1 cellular context compared by ENCODE assay signal in the genomic region with DNA sequence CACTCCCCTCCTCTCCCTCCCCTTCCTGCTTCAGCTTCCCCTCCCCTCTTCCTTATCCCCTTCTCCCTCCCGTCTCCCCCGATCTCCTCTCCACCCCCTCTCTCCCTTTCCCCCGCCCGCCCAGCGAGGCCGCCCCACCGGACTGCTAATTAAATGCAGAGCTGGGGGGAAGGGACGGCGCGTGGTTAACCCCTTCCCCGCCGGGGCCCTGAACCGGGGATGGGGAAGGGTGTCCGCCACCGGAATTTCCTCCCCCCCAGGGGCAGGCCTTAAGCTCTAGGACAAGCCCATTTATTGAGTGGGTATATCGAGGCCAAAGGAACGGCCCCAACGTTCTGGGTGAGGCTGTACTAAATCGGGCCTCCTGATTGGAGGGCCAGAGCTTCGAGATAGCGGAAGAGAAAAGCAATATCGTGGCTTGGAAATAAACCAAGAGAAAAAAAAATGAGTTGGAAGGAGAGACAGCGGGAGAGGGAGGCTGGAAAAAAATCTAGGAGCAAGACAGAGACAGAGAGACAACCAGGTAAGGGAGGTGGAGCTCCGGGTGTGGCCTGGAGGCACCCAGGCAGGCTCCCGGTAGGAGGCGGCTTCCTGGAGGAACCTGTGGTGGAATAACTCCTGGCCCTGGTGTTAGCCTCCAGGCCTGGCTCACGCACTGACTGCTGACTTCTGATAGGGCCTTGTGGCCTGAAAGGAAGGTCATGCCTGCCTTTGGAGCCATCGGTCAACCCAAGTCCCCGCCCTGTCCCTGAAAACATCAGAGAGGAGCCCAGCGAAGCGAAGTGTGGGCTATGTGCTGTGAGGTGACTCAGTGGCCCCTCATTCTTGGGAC.
A peak's percentile ranks its signal among the peaks of the same experiment; 100 is the strongest.
TF ChIP-seq lines count a peak whose summit lies in the region.

No MANE protein-coding gene starts in this region.

TF ChIP-seq in K562, 482 proteins besides CTCF, POLR2A, EP300 and RAD21 (continued from another document and continues in another):
- TF ChIP-seq ZNF175 (CRISPR knock-in tag; IDR thresholded peaks at IDR 0.05; ENCODE audit: low read depth): peak; percentile 53; the same call in 1 of the 2 replicates
- TF ChIP-seq TEAD4 (IDR thresholded peaks at IDR 0.05; ENCODE audit: low read length): no peak; the same call in 1 of the 2 replicates
- TF ChIP-seq TEAD4 (CRISPR knock-in tag; IDR thresholded peaks at IDR 0.05; ENCODE audit: borderline replicate concordance): no peak
- no peak for TF ChIP-seq RAD51 (IDR thresholded peaks at IDR 0.05; ENCODE audit: borderline replicate concordance, low read depth)
- TF ChIP-seq MIER1 (IDR thresholded peaks at IDR 0.05; ENCODE audit: low read depth): 0 out of 2 replicates have a peak, but pooled peaks have one; percentile 40
- peak; percentile 74; the same call in 1 of the 2 replicates for TF ChIP-seq ZBTB7A (IDR thresholded peaks at IDR 0.05; ENCODE audit: borderline replicate concordance, control insufficient read depth, low read depth, low read length)
- TF ChIP-seq ILF3 (IDR thresholded peaks at IDR 0.05; ENCODE audit: borderline replicate concordance): no peak
- no peak for TF ChIP-seq PURB (CRISPR knock-in tag; IDR thresholded peaks at IDR 0.05; ENCODE audit: low read depth)
- TF ChIP-seq, protein P1, sequence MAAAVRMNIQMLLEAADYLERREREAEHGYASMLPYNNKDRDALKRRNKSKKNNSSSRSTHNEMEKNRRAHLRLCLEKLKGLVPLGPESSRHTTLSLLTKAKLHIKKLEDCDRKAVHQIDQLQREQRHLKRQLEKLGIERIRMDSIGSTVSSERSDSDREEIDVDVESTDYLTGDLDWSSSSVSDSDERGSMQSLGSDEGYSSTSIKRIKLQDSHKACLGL (CRISPR knock-in tag; IDR thresholded peaks at IDR 0.05; ENCODE audit: borderline replicate concordance, poor library complexity, severe bottlenecking): no peak
- no peak for TF ChIP-seq HEY1 (CRISPR knock-in tag; IDR thresholded peaks at IDR 0.05; ENCODE audit: borderline replicate concordance)
- peak; percentile 63 for TF ChIP-seq LEF1 (IDR thresholded peaks at IDR 0.05)
- TF ChIP-seq, protein P2, sequence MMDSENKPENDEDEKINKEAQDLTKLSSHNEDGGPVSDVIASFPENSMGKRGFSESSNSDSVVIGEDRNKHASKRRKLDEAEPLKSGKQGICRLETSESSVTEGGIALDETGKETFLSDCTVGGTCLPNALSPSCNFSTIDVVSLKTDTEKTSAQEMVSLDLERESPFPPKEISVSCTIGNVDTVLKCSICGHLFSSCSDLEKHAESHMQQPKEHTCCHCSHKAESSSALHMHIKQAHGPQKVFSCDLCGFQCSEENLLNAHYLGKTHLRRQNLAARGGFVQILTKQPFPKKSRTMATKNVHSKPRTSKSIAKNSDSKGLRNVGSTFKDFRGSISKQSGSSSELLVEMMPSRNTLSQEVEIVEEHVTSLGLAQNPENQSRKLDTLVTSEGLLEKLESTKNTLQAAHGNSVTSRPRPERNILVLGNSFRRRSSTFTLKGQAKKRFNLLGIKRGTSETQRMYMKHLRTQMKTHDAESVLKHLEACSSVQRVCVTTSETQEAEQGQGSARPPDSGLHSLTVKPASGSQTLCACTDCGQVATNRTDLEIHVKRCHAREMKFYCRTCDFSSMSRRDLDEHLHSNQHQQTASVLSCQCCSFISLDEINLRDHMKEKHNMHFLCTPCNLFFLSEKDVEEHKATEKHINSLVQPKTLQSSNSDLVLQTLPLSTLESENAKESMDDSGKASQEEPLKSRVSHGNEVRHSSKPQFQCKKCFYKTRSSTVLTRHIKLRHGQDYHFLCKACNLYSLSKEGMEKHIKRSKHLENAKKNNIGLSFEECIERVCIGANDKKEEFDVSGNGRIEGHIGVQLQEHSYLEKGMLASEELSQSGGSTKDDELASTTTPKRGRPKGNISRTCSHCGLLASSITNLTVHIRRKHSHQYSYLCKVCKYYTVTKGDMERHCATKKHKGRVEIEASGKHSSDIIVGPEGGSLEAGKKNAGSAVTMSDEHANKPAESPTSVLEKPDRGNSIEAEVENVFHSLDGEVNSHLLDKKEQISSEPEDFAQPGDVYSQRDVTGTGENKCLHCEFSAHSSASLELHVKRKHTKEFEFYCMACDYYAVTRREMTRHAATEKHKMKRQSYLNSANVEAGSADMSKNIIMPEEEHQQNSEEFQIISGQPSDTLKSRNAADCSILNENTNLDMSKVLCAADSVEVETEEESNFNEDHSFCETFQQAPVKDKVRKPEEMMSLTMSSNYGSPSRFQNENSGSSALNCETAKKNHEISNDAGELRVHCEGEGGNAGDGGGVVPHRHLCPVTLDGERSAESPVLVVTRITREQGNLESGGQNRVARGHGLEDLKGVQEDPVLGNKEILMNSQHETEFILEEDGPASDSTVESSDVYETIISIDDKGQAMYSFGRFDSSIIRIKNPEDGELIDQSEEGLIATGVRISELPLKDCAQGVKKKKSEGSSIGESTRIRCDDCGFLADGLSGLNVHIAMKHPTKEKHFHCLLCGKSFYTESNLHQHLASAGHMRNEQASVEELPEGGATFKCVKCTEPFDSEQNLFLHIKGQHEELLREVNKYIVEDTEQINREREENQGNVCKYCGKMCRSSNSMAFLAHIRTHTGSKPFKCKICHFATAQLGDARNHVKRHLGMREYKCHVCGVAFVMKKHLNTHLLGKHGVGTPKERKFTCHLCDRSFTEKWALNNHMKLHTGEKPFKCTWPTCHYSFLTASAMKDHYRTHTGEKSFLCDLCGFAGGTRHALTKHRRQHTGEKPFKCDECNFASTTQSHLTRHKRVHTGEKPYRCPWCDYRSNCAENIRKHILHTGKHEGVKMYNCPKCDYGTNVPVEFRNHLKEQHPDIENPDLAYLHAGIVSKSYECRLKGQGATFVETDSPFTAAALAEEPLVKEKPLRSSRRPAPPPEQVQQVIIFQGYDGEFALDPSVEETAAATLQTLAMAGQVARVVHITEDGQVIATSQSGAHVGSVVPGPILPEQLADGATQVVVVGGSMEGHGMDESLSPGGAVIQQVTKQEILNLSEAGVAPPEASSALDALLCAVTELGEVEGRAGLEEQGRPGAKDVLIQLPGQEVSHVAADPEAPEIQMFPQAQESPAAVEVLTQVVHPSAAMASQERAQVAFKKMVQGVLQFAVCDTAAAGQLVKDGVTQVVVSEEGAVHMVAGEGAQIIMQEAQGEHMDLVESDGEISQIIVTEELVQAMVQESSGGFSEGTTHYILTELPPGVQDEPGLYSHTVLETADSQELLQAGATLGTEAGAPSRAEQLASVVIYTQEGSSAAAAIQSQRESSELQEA (IDR thresholded peaks at IDR 0.05; ENCODE audit: low read depth): peak; percentile 8; the same call in 1 of the 2 replicates
- 0 out of 4 replicates have a peak, but pooled peaks of 1 of the 2 experiments have one; percentile 13 for TF ChIP-seq FOXA3 (CRISPR knock-in tag; conservative IDR thresholded peaks at IDR 0.05 in 1 of 2, IDR thresholded peaks at IDR 0.05 in 1 of 2)
- peak; percentile 52; the same call in 1 of the 2 replicates for TF ChIP-seq ZBTB2 (IDR thresholded peaks at IDR 0.05)
- TF ChIP-seq BHLHE40 (IDR thresholded peaks at IDR 0.05; ENCODE audit: low read length): peak; percentile 23; the same call in 1 of the 2 replicates
- no peak for TF ChIP-seq KDM2B (CRISPR knock-in tag; IDR thresholded peaks at IDR 0.05)
- TF ChIP-seq EWSR1 (IDR thresholded peaks at IDR 0.05; ENCODE audit: borderline replicate concordance, low read depth, partially characterized antibody): no peak
- TF ChIP-seq, protein P3, sequence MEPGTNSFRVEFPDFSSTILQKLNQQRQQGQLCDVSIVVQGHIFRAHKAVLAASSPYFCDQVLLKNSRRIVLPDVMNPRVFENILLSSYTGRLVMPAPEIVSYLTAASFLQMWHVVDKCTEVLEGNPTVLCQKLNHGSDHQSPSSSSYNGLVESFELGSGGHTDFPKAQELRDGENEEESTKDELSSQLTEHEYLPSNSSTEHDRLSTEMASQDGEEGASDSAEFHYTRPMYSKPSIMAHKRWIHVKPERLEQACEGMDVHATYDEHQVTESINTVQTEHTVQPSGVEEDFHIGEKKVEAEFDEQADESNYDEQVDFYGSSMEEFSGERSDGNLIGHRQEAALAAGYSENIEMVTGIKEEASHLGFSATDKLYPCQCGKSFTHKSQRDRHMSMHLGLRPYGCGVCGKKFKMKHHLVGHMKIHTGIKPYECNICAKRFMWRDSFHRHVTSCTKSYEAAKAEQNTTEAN (CRISPR knock-in tag; IDR thresholded peaks at IDR 0.05): no peak
- peak; percentile 64 for TF ChIP-seq EP400 (IDR thresholded peaks at IDR 0.05)
- TF ChIP-seq TEAD1 (CRISPR knock-in tag; IDR thresholded peaks at IDR 0.05): peak in 1 of 2 experiments; percentile 32; a peak in 1 of 4 replicates
- no peak; the same call in none of the 2 replicates for TF ChIP-seq SP1 (CRISPR knock-in tag; IDR thresholded peaks at IDR 0.05)
- TF ChIP-seq CXXC5 (CRISPR knock-in tag; IDR thresholded peaks at IDR 0.05): peak; percentile 81
- no peak for TF ChIP-seq ZNF311 (CRISPR knock-in tag; IDR thresholded peaks at IDR 0.05)
- TF ChIP-seq, protein P4, sequence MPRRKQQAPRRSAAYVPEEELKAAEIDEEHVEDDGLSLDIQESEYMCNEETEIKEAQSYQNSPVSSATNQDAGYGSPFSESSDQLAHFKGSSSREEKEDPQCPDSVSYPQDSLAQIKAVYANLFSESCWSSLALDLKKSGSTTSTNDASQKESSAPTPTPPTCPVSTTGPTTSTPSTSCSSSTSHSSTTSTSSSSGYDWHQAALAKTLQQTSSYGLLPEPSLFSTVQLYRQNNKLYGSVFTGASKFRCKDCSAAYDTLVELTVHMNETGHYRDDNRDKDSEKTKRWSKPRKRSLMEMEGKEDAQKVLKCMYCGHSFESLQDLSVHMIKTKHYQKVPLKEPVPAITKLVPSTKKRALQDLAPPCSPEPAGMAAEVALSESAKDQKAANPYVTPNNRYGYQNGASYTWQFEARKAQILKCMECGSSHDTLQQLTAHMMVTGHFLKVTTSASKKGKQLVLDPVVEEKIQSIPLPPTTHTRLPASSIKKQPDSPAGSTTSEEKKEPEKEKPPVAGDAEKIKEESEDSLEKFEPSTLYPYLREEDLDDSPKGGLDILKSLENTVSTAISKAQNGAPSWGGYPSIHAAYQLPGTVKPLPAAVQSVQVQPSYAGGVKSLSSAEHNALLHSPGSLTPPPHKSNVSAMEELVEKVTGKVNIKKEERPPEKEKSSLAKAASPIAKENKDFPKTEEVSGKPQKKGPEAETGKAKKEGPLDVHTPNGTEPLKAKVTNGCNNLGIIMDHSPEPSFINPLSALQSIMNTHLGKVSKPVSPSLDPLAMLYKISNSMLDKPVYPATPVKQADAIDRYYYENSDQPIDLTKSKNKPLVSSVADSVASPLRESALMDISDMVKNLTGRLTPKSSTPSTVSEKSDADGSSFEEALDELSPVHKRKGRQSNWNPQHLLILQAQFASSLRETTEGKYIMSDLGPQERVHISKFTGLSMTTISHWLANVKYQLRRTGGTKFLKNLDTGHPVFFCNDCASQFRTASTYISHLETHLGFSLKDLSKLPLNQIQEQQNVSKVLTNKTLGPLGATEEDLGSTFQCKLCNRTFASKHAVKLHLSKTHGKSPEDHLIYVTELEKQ (CRISPR knock-in tag; IDR thresholded peaks at IDR 0.05): no peak
- TF ChIP-seq, protein P5, sequence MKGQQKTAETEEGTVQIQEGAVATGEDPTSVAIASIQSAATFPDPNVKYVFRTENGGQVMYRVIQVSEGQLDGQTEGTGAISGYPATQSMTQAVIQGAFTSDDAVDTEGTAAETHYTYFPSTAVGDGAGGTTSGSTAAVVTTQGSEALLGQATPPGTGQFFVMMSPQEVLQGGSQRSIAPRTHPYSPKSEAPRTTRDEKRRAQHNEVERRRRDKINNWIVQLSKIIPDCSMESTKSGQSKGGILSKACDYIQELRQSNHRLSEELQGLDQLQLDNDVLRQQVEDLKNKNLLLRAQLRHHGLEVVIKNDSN (CRISPR knock-in tag; IDR thresholded peaks at IDR 0.05): peak; percentile 45
- 0 out of 2 replicates have a peak, but pooled peaks have one; percentile 12 for TF ChIP-seq JUN (IDR thresholded peaks at IDR 0.05; ENCODE audit: borderline replicate concordance, low read depth, low read length)
- no peak for TF ChIP-seq JUN (CRISPR knock-in tag; IDR thresholded peaks at IDR 0.05; ENCODE audit: borderline replicate concordance)
- TF ChIP-seq MAFK (IDR thresholded peaks at IDR 0.05; ENCODE audit: low read length): peak; percentile 17; the same call in 1 of the 2 replicates
- 0 out of 2 replicates have a peak, but pooled peaks have one; percentile 7 for TF ChIP-seq CBFA2T2 (conservative IDR thresholded peaks at IDR 0.05)
- no peak for TF ChIP-seq SP2 (IDR thresholded peaks at IDR 0.05; ENCODE audit: extremely low read depth, low read depth, low read length, poor library complexity, severe bottlenecking)
- TF ChIP-seq, protein P6, sequence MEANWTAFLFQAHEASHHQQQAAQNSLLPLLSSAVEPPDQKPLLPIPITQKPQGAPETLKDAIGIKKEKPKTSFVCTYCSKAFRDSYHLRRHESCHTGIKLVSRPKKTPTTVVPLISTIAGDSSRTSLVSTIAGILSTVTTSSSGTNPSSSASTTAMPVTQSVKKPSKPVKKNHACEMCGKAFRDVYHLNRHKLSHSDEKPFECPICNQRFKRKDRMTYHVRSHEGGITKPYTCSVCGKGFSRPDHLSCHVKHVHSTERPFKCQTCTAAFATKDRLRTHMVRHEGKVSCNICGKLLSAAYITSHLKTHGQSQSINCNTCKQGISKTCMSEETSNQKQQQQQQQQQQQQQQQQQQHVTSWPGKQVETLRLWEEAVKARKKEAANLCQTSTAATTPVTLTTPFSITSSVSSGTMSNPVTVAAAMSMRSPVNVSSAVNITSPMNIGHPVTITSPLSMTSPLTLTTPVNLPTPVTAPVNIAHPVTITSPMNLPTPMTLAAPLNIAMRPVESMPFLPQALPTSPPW (CRISPR knock-in tag; IDR thresholded peaks at IDR 0.05): peak; percentile 91
- peak; percentile 37 for TF ChIP-seq SUPT5H (IDR thresholded peaks at IDR 0.05)
- no peak for TF ChIP-seq ZNF780A (CRISPR knock-in tag; IDR thresholded peaks at IDR 0.05)
- TF ChIP-seq ZNF24 (IDR thresholded peaks at IDR 0.05): no peak; the same call in 1 of the 2 replicates
- TF ChIP-seq DPF2 (IDR thresholded peaks at IDR 0.05): peak; percentile 66
